ENCODE assay signal across 8 cellular contexts in genomic region chr17:45131294-45131615, GRCh38. TPM values are rescaled to one million over a fixed set of nuclear protein-coding genes. Genes with fewer than 3 reads are reported as not detected.
A peak's percentile ranks its signal among the peaks of the same experiment; 100 is the strongest.
DNase-seq lines count a peak whose midpoint lies in the region; TF ChIP-seq lines count a peak whose summit lies in the region.

No MANE protein-coding gene starts in this region.

- TF ChIP-seq CTCF in suprapubic skin (IDR thresholded peaks at IDR 0.05) = no peak

- no peaks in the 10 kb centered on the region for H3K36me3 ChIP-seq in iPS-20b (ENCODE audit: insufficient read depth, low read depth, low read length)
- H3K36me3 ChIP-seq in suprapubic skin = no peaks in the 10 kb centered on the region

- H3K4me3 Mint-ChIP-seq in activated CD4-positive, alpha-beta T cell treated with anti-CD3 and anti-CD28 coated beads, Interleukin-2, amount 10 ng/mL, durations not matched to agents 7 days and 5 days = peak overlapping the region; percentile 50
- peak overlapping the region; percentile 4 for H3K4me3 Mint-ChIP-seq in activated naive CD8-positive, alpha-beta T cell treated with anti-CD3 and anti-CD28 coated beads for 36 hours

- CTCF ChIA-PET in activated CD4-positive, alpha-beta T cell treated with anti-CD3 and anti-CD28 coated beads, Interleukin-2, amount 10 ng/mL, durations not matched to agents 7 days and 5 days (lab: Charles Lee) = interaction anchor here (1.4 to 2.4 kb wide), 2 partner anchors 66 to 210 kb away, joined by 3 to 12 read pairs; no protein-coding TSS in a partner anchor

- no peak overlapping the region for H3K9ac ChIP-seq in iPS-20b (ENCODE audit: low read depth, low read length)

- H3K9me3 ChIP-seq in iPS-20b (ENCODE audit: insufficient read depth, low read depth, low read length) (no peaks in the 10 kb centered on the region), suprapubic skin (no peaks in the 10 kb centered on the region)

- TF ChIP-seq EP300 in suprapubic skin (IDR thresholded peaks at IDR 0.05) = no peak

- no peaks in the 10 kb centered on the region for H3K4me1 ChIP-seq in iPS-20b (ENCODE audit: insufficient read depth, low read length)
- H3K4me1 ChIP-seq in suprapubic skin = peaks cover 64% of the 10 kb centered on the region

- H3K36me3 Mint-ChIP-seq in activated CD4-positive, alpha-beta T cell treated with anti-CD3 and anti-CD28 coated beads, Interleukin-2, amount 10 ng/mL, durations not matched to agents 7 days and 5 days (ENCODE audit: low read depth) = no peaks in the 10 kb centered on the region
- H3K36me3 Mint-ChIP-seq in activated naive CD8-positive, alpha-beta T cell treated with anti-CD3 and anti-CD28 coated beads for 36 hours = no peaks in the 10 kb centered on the region

- H3K4me3 ChIP-seq in iPS-20b (ENCODE audit: low read length) (peak overlapping the region; percentile 67; the same call in 1 of the 2 replicates), suprapubic skin (peak overlapping the region; percentile 96)

- 63% methylated on average over 9 of the region's 9 CpGs for WGBS in suprapubic skin

- no peaks in the 10 kb centered on the region for H3K9me3 Mint-ChIP-seq in activated CD4-positive, alpha-beta T cell treated with anti-CD3 and anti-CD28 coated beads, Interleukin-2, amount 10 ng/mL, durations not matched to agents 7 days and 5 days
- H3K9me3 Mint-ChIP-seq in activated naive CD8-positive, alpha-beta T cell treated with anti-CD3 and anti-CD28 coated beads for 36 hours = no peaks in the 10 kb centered on the region

- H3K4me1 Mint-ChIP-seq in activated CD4-positive, alpha-beta T cell treated with anti-CD3 and anti-CD28 coated beads, Interleukin-2, amount 10 ng/mL, durations not matched to agents 7 days and 5 days = peaks cover 12% of the 10 kb centered on the region
- peaks cover 9% of the 10 kb centered on the region for H3K4me1 Mint-ChIP-seq in activated naive CD8-positive, alpha-beta T cell treated with anti-CD3 and anti-CD28 coated beads for 36 hours

- DNase-seq in activated CD4-positive, alpha-beta T cell treated with anti-CD3 and anti-CD28 coated beads, Interleukin-2, amount 10 ng/mL, durations not matched to agents 7 days and 5 days = no peak
- no peak for DNase-seq in activated CD4-positive, alpha-beta T cell treated with anti-CD3 and anti-CD28 coated beads, Interleukin-2, amount 50 U/mL, for 1 hour
- DNase-seq in activated naive CD8-positive, alpha-beta T cell treated with anti-CD3 and anti-CD28 coated beads for 36 hours = no peak
- DNase-seq in suprapubic skin (ENCODE audit: low spot score in 2 of 2) (no peak), NCI-H187 (lab: John Stamatoyannopoulos, UW) (no peak), KBM-7 (no peak), GM19240 (ENCODE audit: insufficient read length, low spot score) (no peak)

- H3K27ac ChIP-seq in iPS-20b (ENCODE audit: low read length) = no peak overlapping the region
- H3K27ac ChIP-seq in suprapubic skin = no peak overlapping the region

- POLR2A ChIA-PET in activated CD4-positive, alpha-beta T cell treated with anti-CD3 and anti-CD28 coated beads, Interleukin-2, amount 10 ng/mL, durations not matched to agents 7 days and 5 days (lab: Charles Lee) = no interaction called here

- no peak overlapping the region for H3K27ac Mint-ChIP-seq in activated CD4-positive, alpha-beta T cell treated with anti-CD3 and anti-CD28 coated beads, Interleukin-2, amount 10 ng/mL, durations not matched to agents 7 days and 5 days
- H3K27ac Mint-ChIP-seq in activated naive CD8-positive, alpha-beta T cell treated with anti-CD3 and anti-CD28 coated beads for 36 hours = no peak overlapping the region

- H3K27me3 Mint-ChIP-seq in activated CD4-positive, alpha-beta T cell treated with anti-CD3 and anti-CD28 coated beads, Interleukin-2, amount 10 ng/mL, durations not matched to agents 7 days and 5 days = peaks cover 6% of the 10 kb centered on the region
- peaks cover 6% of the 10 kb centered on the region for H3K27me3 Mint-ChIP-seq in activated naive CD8-positive, alpha-beta T cell treated with anti-CD3 and anti-CD28 coated beads for 36 hours

- TF ChIP-seq POLR2A in suprapubic skin (IDR thresholded peaks at IDR 0.05) = no peak

- H3K27me3 ChIP-seq in iPS-20b (ENCODE audit: insufficient read depth, low read length) (peaks cover 6% of the 10 kb centered on the region; the same call in 1 of the 2 replicates), suprapubic skin (no peaks in the 10 kb centered on the region)

- in situ Hi-C loops in KBM-7 (cut with MboI; ENCODE audit: low pct_unique_long_range_greater_than_20kb, low sequenced_read_pairs) = no loop called here

RNA-seq across cellular contexts. Expression of gene PLCD3, which starts 1.1 kb away (rescaled TPM):
- 1 to 10 TPM; 3.0 to 4.1 TPM for total RNA-seq in activated CD4-positive, alpha-beta T cell treated with anti-CD3 and anti-CD28 coated beads, Interleukin-2, amount 10 ng/mL, durations not matched to agents 7 days and 5 days
- total RNA-seq in activated naive CD8-positive, alpha-beta T cell treated with anti-CD3 and anti-CD28 coated beads for 36 hours = 1 to 10 TPM; 2.7 to 3.8 TPM
- total RNA-seq in suprapubic skin = 10 to 100 TPM; 44.7 to 87.1 (median 58.3) TPM

RNA-seq across cellular contexts. Expression of gene ACBD4, which starts 4.2 kb away (rescaled TPM):
- total RNA-seq in activated CD4-positive, alpha-beta T cell treated with anti-CD3 and anti-CD28 coated beads, Interleukin-2, amount 10 ng/mL, durations not matched to agents 7 days and 5 days = 10 to 100 TPM; 18.4 to 19.7 TPM
- total RNA-seq in activated naive CD8-positive, alpha-beta T cell treated with anti-CD3 and anti-CD28 coated beads for 36 hours = 1 to 10 TPM; 8.6 to 8.9 TPM
- 10 to 100 TPM in 2 of 4 donors, 1 to 10 TPM in 2; 6.2 to 37.7 (median 10.9) TPM for total RNA-seq in suprapubic skin

RNA-seq across cellular contexts. Expression of gene HEXIM1, which starts 17.0 kb away (rescaled TPM):
- 10 to 100 TPM; 30.5 TPM for total RNA-seq in activated CD4-positive, alpha-beta T cell treated with anti-CD3 and anti-CD28 coated beads, Interleukin-2, amount 10 ng/mL, durations not matched to agents 7 days and 5 days
- total RNA-seq in activated naive CD8-positive, alpha-beta T cell treated with anti-CD3 and anti-CD28 coated beads for 36 hours = 10 to 100 TPM; 36.0 to 36.5 TPM
- total RNA-seq in suprapubic skin = 10 to 100 TPM; 23.1 to 35.6 (median 27.8) TPM

RNA-seq across cellular contexts. Expression of gene HEXIM2, which starts 30.4 kb away (rescaled TPM):
- total RNA-seq in activated CD4-positive, alpha-beta T cell treated with anti-CD3 and anti-CD28 coated beads, Interleukin-2, amount 10 ng/mL, durations not matched to agents 7 days and 5 days = 1 to 10 TPM; 5.3 to 8.4 TPM
- 1 to 10 TPM; 4.8 to 5.6 TPM for total RNA-seq in activated naive CD8-positive, alpha-beta T cell treated with anti-CD3 and anti-CD28 coated beads for 36 hours
- total RNA-seq in suprapubic skin = 10 to 100 TPM in 1 of 4 donors, 1 to 10 TPM in 3; 2.2 to 10.4 (median 4.4) TPM

Comparison
In these comparisons a context has a peak if more than half of its experiments do, and no peak if none do; other contexts are left out.
1. RNA of gene PLCD3, which starts 1.1 kb away (total RNA-seq): 44.7 to 87.1 TPM in suprapubic skin; 3.0 to 4.1 TPM in activated CD4-positive, alpha-beta T cell treated with anti-CD3 and anti-CD28 coated beads, Interleukin-2, amount 10 ng/mL, durations not matched to agents 7 days and 5 days and 2.7 to 3.8 TPM in activated naive CD8-positive, alpha-beta T cell treated with anti-CD3 and anti-CD28 coated beads for 36 hours; every median in the first group is over 4 times any median in the second.